ENCODE assay signal across 9 cellular contexts in genomic region chr4:154779362-154779947, GRCh38. TPM values are rescaled to one million over a fixed set of nuclear protein-coding genes. Genes with fewer than 3 reads are reported as not detected.
DNase-seq lines count a peak whose midpoint lies in the region; ATAC-seq, FAIRE-seq and TF ChIP-seq lines count a peak whose summit lies in the region.
"Had no signal": no experiment of that assay in that cellular context is flagged by ENCODE, and none has a peak within 500 bp of the region (broad histone marks: within the 10 kb centered on the region; RNA-seq: fewer than 3 reads in every experiment).

No MANE protein-coding gene starts in this region.

- H3K27me3 ChIP-seq in H9 (ENCODE audit: insufficient read depth, low read length) (no peaks in the 10 kb centered on the region), adrenal gland (peaks cover 5% of the 10 kb centered on the region)

- H3K4me1 ChIP-seq in A549: no peaks in the 10 kb centered on the region
- no peaks in the 10 kb centered on the region for H3K4me1 ChIP-seq in H9 (ENCODE audit: insufficient read depth, low read length)
- no peaks in the 10 kb centered on the region for H3K4me1 ChIP-seq in adrenal gland (replicated peaks in 1 of 2)

- TF ChIP-seq POLR2A in A549 (IDR thresholded peaks at IDR 0.05; ENCODE audit: low read length) (no peak), adrenal gland (IDR thresholded peaks at IDR 0.05) (no peak)

- peak in 1 of 2 experiments; percentile 62; a peak in 2 of 6 replicates for ATAC-seq in A549
- no peak for ATAC-seq in T-cell (replicated peaks in 1 of 4)
- no peak for ATAC-seq in HG03108 (IDR thresholded peaks at IDR 0.05; ENCODE audit: unreplicated experiment)

- peak; percentile 57 for TF ChIP-seq CTCF in A549 (IDR thresholded peaks at IDR 0.05)
- peak; percentile 75 for TF ChIP-seq CTCF in H9 (conservative IDR thresholded peaks at IDR 0.05)
- TF ChIP-seq CTCF in adrenal gland (IDR thresholded peaks at IDR 0.05): peak; percentile 25 to 57 (median 46)

- H4K91ac ChIP-seq in H9 (ENCODE audit: insufficient read length, low read depth, low read length): no peak overlapping the region

- no peak overlapping the region for H3K4me3 Mint-ChIP-seq in H9
- H3K4me3 Mint-ChIP-seq in T-cell: no peak overlapping the region

- peaks cover 9% of the 10 kb centered on the region for H3K27me3 Mint-ChIP-seq in H9 (ENCODE audit: low read depth)
- H3K27me3 Mint-ChIP-seq in T-cell: peaks cover 13 to 23% of the 10 kb centered on the region in 2 donors

- H2AK5ac ChIP-seq in H9 (ENCODE audit: insufficient read length, low read length): no peak overlapping the region

- no peak overlapping the region for H2BK12ac ChIP-seq in H9 (ENCODE audit: insufficient read length, low read depth, low read length)

- no peaks in the 10 kb centered on the region for H3K36me3 ChIP-seq in adrenal gland (replicated peaks in 1 of 2)
- H3K36me3 ChIP-seq: neutrophil had no signal

- no peaks in the 10 kb centered on the region for H3K23me2 ChIP-seq in H9 (ENCODE audit: insufficient read length, low read depth, low read length, poor library complexity, severe bottlenecking)

- DNase-seq in A549 (ENCODE audit: low read depth in 1 of 2, low spot score in 1 of 2) (peak; percentile 13 to 42), H9 (no peak), adrenal gland (no peak), iPS-NIHi7 (ENCODE audit: extremely low spot score) (peak; percentile 45), T-cell (no peak), NOMO-1 treated with DMSO at 0.1 percent for 48 hours (lab: John Stamatoyannopoulos, UW; ENCODE audit: unreplicated experiment) (no peak)
- no peak for DNase-seq in activated CD4-positive, CD25-positive, alpha-beta regulatory T cell treated with anti-CD3 and anti-CD28 coated beads, Interleukin-2, amount 50 U/mL, for 72 hours

- H3K4me2 ChIP-seq in A549 (no peak overlapping the region), H9 (ENCODE audit: insufficient read depth, insufficient read length, low read length) (no peak overlapping the region)

- H4K8ac ChIP-seq in H9 (replicated peaks; ENCODE audit: insufficient read length, low read depth, low read length): no peak overlapping the region

- H3K56ac ChIP-seq in H9 (ENCODE audit: insufficient read length, low read depth, low read length): no peak overlapping the region

- peak; percentile 56 to 60 for TF ChIP-seq RAD21 in A549 (conservative IDR thresholded peaks at IDR 0.05 in 1 of 2, IDR thresholded peaks at IDR 0.05 in 1 of 2)

- no peak overlapping the region for H2BK15ac ChIP-seq in H9 (ENCODE audit: low read depth, low read length)

- H3K27ac ChIP-seq in A549: no peak overlapping the region
- H3K27ac ChIP-seq in H9 (ENCODE audit: insufficient read length, low read depth, low read length): no peak overlapping the region
- no peak overlapping the region for H3K27ac ChIP-seq in adrenal gland
- H3K27ac ChIP-seq: neutrophil had no signal

- H3K9me3 Mint-ChIP-seq in H9 (no peaks in the 10 kb centered on the region), T-cell (peaks cover 0 to 5% (median 4%) of the 10 kb centered on the region in 3 donors)

- 2% methylated on average over 3 of the region's 3 CpGs for WGBS in A549 (ENCODE audit: missing lambda C conversion rate)
- WGBS in H9 (ENCODE audit: extremely low coverage, insufficient read length, low lambda C conversion rate): no CpG with 5 or more reads among the region's 3 CpGs
- WGBS in adrenal gland, 4 donors: 32 to 45% (median 35%) methylated on average over 3 of the region's 3 CpGs

- FAIRE-seq in A549 (lab: Jason Lieb, UNC): peak; percentile 39

- no peak overlapping the region for H2AFZ ChIP-seq in H9 (ENCODE audit: low read length)

- no peak overlapping the region for H3K18ac ChIP-seq in H9 (ENCODE audit: insufficient read length, low read depth, low read length)

- no peak overlapping the region for H3T11ph ChIP-seq in H9 (ENCODE audit: low read length)

- CTCF ChIA-PET in A549 (lab: Yijun Ruan, JAX): interaction anchor here (1.2 to 3.1 kb wide), 4 partner anchors 12 to 154 kb away, joined by 3 to 16 read pairs (median 3); no protein-coding TSS in a partner anchor
- CTCF ChIA-PET in T-cell (lab: Charles Lee): no interaction called here

- H3K4me1 Mint-ChIP-seq in H9: no peaks in the 10 kb centered on the region; a peak in 2 of 4 replicates
- H3K4me1 Mint-ChIP-seq in T-cell: no peaks in the 10 kb centered on the region

- H2BK20ac ChIP-seq in H9 (ENCODE audit: low read depth, low read length, poor library complexity, severe bottlenecking): no peak overlapping the region

- no peak overlapping the region for H3K9ac ChIP-seq in H9 (ENCODE audit: extremely low read depth, insufficient read length, low read length)

- POLR2A ChIA-PET in A549 (lab: Yijun Ruan, JAX): no interaction called here
- POLR2A ChIA-PET in T-cell (lab: Charles Lee): no interaction called here

- no peak overlapping the region for H2BK120ac ChIP-seq in H9 (ENCODE audit: low read depth, low read length, poor library complexity, severe bottlenecking)

- no peak overlapping the region for H3K14ac ChIP-seq in H9 (ENCODE audit: insufficient read depth, low read length)

- H2BK5ac ChIP-seq in H9 (ENCODE audit: insufficient read length, low read length): no peak overlapping the region

- no peaks in the 10 kb centered on the region for H3K79me1 ChIP-seq in H9 (ENCODE audit: insufficient read depth, low read depth, low read length, poor library complexity, severe bottlenecking)

- no peak overlapping the region for H3K4ac ChIP-seq in H9 (ENCODE audit: low read depth, low read length)

- intact Hi-C loops in adrenal gland (cut with DNase I): no loop called here

- no peaks in the 10 kb centered on the region for H4K20me1 ChIP-seq in H9 (ENCODE audit: control insufficient read depth, insufficient read depth, insufficient read length)

- H3K23ac ChIP-seq in H9 (ENCODE audit: insufficient read length, low read depth, low read length): no peak overlapping the region

- H3K27ac Mint-ChIP-seq in H9: no peak overlapping the region
- H3K27ac Mint-ChIP-seq in T-cell: no peak overlapping the region

- no peak overlapping the region for H4K5ac ChIP-seq in H9 (ENCODE audit: insufficient read length, low read depth, low read length)

- no peak overlapping the region for H3K4me3 ChIP-seq in A549
- no peak overlapping the region for H3K4me3 ChIP-seq in adrenal gland

- TF ChIP-seq EP300 in A549 (IDR thresholded peaks at IDR 0.05): no peak

- H3K36me3 Mint-ChIP-seq in H9 (ENCODE audit: insufficient read depth in 1 of 3, low read depth in 3 of 3) (no peaks in the 10 kb centered on the region), T-cell (no peaks in the 10 kb centered on the region)

- H3K9me3 ChIP-seq in A549 (no peaks in the 10 kb centered on the region), H9 (ENCODE audit: control insufficient read depth, low read depth, low read length) (no peaks in the 10 kb centered on the region), adrenal gland (replicated peaks in 1 of 3) (no peaks in the 10 kb centered on the region)
- H3K9me3 ChIP-seq: neutrophil had no signal

- H3K79me2 ChIP-seq in H9 (ENCODE audit: insufficient read depth, low read length): no peaks in the 10 kb centered on the region

TF ChIP-seq in A549, 52 proteins besides CTCF, POLR2A, EP300 and RAD21:
- TF ChIP-seq SMC3 (IDR thresholded peaks at IDR 0.05) (peak; percentile 49), KDM5A (IDR thresholded peaks at IDR 0.05) (no peak)

RNA-seq across cellular contexts. Expression of gene RBM46, which starts 1.6 kb away (rescaled TPM):
- polyA plus RNA-seq in A549 (2011; rRNA removed) (not detected in 2 replicates), A549 (2017; fragmentation: RNase III; extraction: RNeasy Plus Mini Kit Qiagen cat#74134 plus additional on column Dnase treatment) (not detected in 3 replicates), adrenal gland (under 1 TPM in 1 of 3 donors, not detected in 2; 0.05 TPM)
- polyA plus RNA-seq in A549 (2012; cell fraction: cytosol; rRNA removed): not detected in 2 replicates
- polyA plus RNA-seq in A549 (2012; cell fraction: nucleus; rRNA removed): not detected in 2 replicates
- polyA minus RNA-seq in A549 (2011; rRNA and poly(A)+ RNA removed): not detected in 2 replicates
- total RNA-seq in H9 (2021) (0.17 and 0.33 TPM in 2 replicates), adrenal gland (under 1 TPM in 1 of 8 donors, not detected in 7; 0.08 TPM), T-cell (not detected)

RNA-seq across cellular contexts. Expression of gene LRAT, which starts 35.7 kb away (rescaled TPM):
- polyA plus RNA-seq in A549 (2011; rRNA removed): 0.27 and 0.40 TPM in 2 replicates
- polyA plus RNA-seq in A549 (2012; cell fraction: cytosol; rRNA removed): 0.05 TPM in 1 of 2 replicates, not detected in the other
- 0.02 TPM in 1 of 2 replicates, not detected in the other for polyA plus RNA-seq in A549 (2012; cell fraction: nucleus; rRNA removed)
- polyA plus RNA-seq in A549 (2017; fragmentation: RNase III; extraction: RNeasy Plus Mini Kit Qiagen cat#74134 plus additional on column Dnase treatment): 0.08 to 0.18 TPM (median 0.13 TPM) in 3 replicates
- not detected in 2 replicates for polyA minus RNA-seq in A549 (2011; rRNA and poly(A)+ RNA removed)
- total RNA-seq in H9 (2021): 20.4 and 20.7 TPM in 2 replicates
- total RNA-seq in adrenal gland: under 1 TPM in 6 of 8 donors, not detected in 2; 0.09 to 0.18 (median 0.15) TPM
- polyA plus RNA-seq in adrenal gland: under 1 TPM in 2 of 3 donors, not detected in 1; 0.03 to 0.08 TPM
- not detected for total RNA-seq in T-cell

Comparison
In these comparisons a context has a peak if more than half of its experiments do, and no peak if none do; other contexts are left out.
1. DNase-seq: peak in A549 (2 of 2) and iPS-NIHi7 (single experiment); none in H9 (single experiment), adrenal gland (0 of 7), activated CD4-positive, CD25-positive, alpha-beta regulatory T cell treated with anti-CD3 and anti-CD28 coated beads, Interleukin-2, amount 50 U/mL, for 72 hours (single experiment), T-cell (0 of 34) and NOMO-1 treated with DMSO at 0.1 percent for 48 hours (single experiment).
2. RNA of gene LRAT, which starts 35.7 kb away (total RNA-seq): 20.4 to 20.7 TPM in H9; 0.09 to 0.18 TPM in adrenal gland and not detected in T-cell; every median in the first group is over 10 times any median in the second.
3. Peak in every context shown above with its lines, with median percentiles within 50 percentile points of each other: CTCF ChIP-seq.